In genomic region chr7:25385731-25386136, GRCh38 we compare ENCODE assay signal across 21 cellular contexts.
DNase-seq lines count a peak whose midpoint lies in the region; ATAC-seq and TF ChIP-seq lines count a peak whose summit lies in the region.
"Had no signal": no experiment of that assay in that cellular context is flagged by ENCODE, and none has a peak within 500 bp of the region (broad histone marks: within the 10 kb centered on the region; RNA-seq: fewer than 3 reads in every experiment).

No MANE protein-coding gene starts in this region.

- H3K4me3 Mint-ChIP-seq in nephron = no peak overlapping the region
- H3K4me3 Mint-ChIP-seq in activated CD4-positive, alpha-beta T cell treated with anti-CD3 and anti-CD28 coated beads, Interleukin-2, amount 10 ng/mL, durations not matched to agents 7 days and 5 days = no peak overlapping the region
- H3K4me3 Mint-ChIP-seq: activated CD8-positive, alpha-beta T cell treated with anti-CD3 and anti-CD28 coated beads, Interleukin-2, amount 10 ng/mL, durations not matched to agents 7 days and 5 days; IgD-negative memory B cell; neural crest cell had no signal

- H3K4me3 ChIP-seq in right atrium auricular region = no peak overlapping the region
- no peak overlapping the region for H3K4me3 ChIP-seq in body of pancreas
- H3K4me3 ChIP-seq in upper lobe of right lung = no peak overlapping the region
- H3K4me3 ChIP-seq: mucosa of descending colon had no signal

- H3K27me3 Mint-ChIP-seq in nephron (ENCODE audit: low read depth) = peaks cover 7% of the 10 kb centered on the region
- peaks cover 12% of the 10 kb centered on the region for H3K27me3 Mint-ChIP-seq in activated CD4-positive, alpha-beta T cell treated with anti-CD3 and anti-CD28 coated beads, Interleukin-2, amount 10 ng/mL, durations not matched to agents 7 days and 5 days

- CTCF ChIA-PET in activated CD4-positive, alpha-beta T cell treated with anti-CD3 and anti-CD28 coated beads, Interleukin-2, amount 10 ng/mL, durations not matched to agents 7 days and 5 days (lab: Charles Lee) = interaction anchor here (0.6 to 1.5 kb wide), 2 partner anchors 26 to 787 kb away, joined by 3 read pairs; no protein-coding TSS in a partner anchor

- H3K9me3 Mint-ChIP-seq in nephron = no peaks in the 10 kb centered on the region
- H3K9me3 Mint-ChIP-seq in activated CD4-positive, alpha-beta T cell treated with anti-CD3 and anti-CD28 coated beads, Interleukin-2, amount 10 ng/mL, durations not matched to agents 7 days and 5 days = no peaks in the 10 kb centered on the region
- H3K9me3 Mint-ChIP-seq: IgD-negative memory B cell, neural crest cell had no signal

- peaks cover 69% of the 10 kb centered on the region for H3K4me1 Mint-ChIP-seq in nephron
- H3K4me1 Mint-ChIP-seq in activated CD4-positive, alpha-beta T cell treated with anti-CD3 and anti-CD28 coated beads, Interleukin-2, amount 10 ng/mL, durations not matched to agents 7 days and 5 days = no peaks in the 10 kb centered on the region
- H3K4me1 Mint-ChIP-seq: IgD-negative memory B cell, neural crest cell had no signal

- ATAC-seq in Right ventricle myocardium inferior (peak; percentile 23), body of pancreas (peak; percentile 73), upper lobe of right lung (peak; percentile 32)
- ATAC-seq: activated CD4-positive, CD25-positive, alpha-beta regulatory T cell treated with anti-CD3 and anti-CD28 coated beads, Interleukin-2, amount 50 U/mL, for 24 hours; activated CD8-positive, alpha-beta T cell treated with anti-CD3 and anti-CD28 coated beads, Interleukin-2, amount 10 ng/mL, durations not matched to agents 7 days and 5 days; esophagus mucosa; mucosa of descending colon had no signal

- TF ChIP-seq POLR2A in body of pancreas (IDR thresholded peaks at IDR 0.05) = no peak

- H3K27ac ChIP-seq in right atrium auricular region = no peak overlapping the region
- H3K27ac ChIP-seq in body of pancreas = peak overlapping the region; percentile 39 to 66 (median 52)
- no peak overlapping the region for H3K27ac ChIP-seq in upper lobe of right lung

- H3K9me3 ChIP-seq in right atrium auricular region = no peaks in the 10 kb centered on the region
- no peaks in the 10 kb centered on the region for H3K9me3 ChIP-seq in body of pancreas
- no peaks in the 10 kb centered on the region for H3K9me3 ChIP-seq in upper lobe of right lung
- H3K9me3 ChIP-seq: mucosa of descending colon had no signal

- H3K36me3 Mint-ChIP-seq in nephron (ENCODE audit: low read depth) = no peaks in the 10 kb centered on the region
- H3K36me3 Mint-ChIP-seq in activated CD4-positive, alpha-beta T cell treated with anti-CD3 and anti-CD28 coated beads, Interleukin-2, amount 10 ng/mL, durations not matched to agents 7 days and 5 days (ENCODE audit: low read depth) = no peaks in the 10 kb centered on the region

- POLR2A ChIA-PET in activated CD4-positive, alpha-beta T cell treated with anti-CD3 and anti-CD28 coated beads, Interleukin-2, amount 10 ng/mL, durations not matched to agents 7 days and 5 days (lab: Charles Lee) = no interaction called here

- WGBS in body of pancreas, 2 donors = 46 to 57% methylated on average over 4 to 7 of the region's 7 CpGs

- intact Hi-C loops in Right ventricle myocardium inferior (cut with DNase I) (no loop called here), body of pancreas (cut with DNase I) (loop anchor here (5.0 to 10.0 kb wide), 2 partner anchors 123 to 179 kb away; no protein-coding TSS in a partner anchor), upper lobe of right lung (cut with DNase I) (no loop called here)

- peaks cover 0 to 15% of the 10 kb centered on the region in 2 donors for H3K4me1 ChIP-seq in right atrium auricular region
- H3K4me1 ChIP-seq in body of pancreas = peaks cover 69% of the 10 kb centered on the region
- H3K4me1 ChIP-seq in upper lobe of right lung = no peaks in the 10 kb centered on the region

- H3K27me3 ChIP-seq in right atrium auricular region (no peaks in the 10 kb centered on the region), body of pancreas (no peaks in the 10 kb centered on the region), upper lobe of right lung (no peaks in the 10 kb centered on the region)

- H3K27ac Mint-ChIP-seq in nephron = peak overlapping the region; percentile 92 to 96 (median 95)
- no peak overlapping the region for H3K27ac Mint-ChIP-seq in activated CD4-positive, alpha-beta T cell treated with anti-CD3 and anti-CD28 coated beads, Interleukin-2, amount 10 ng/mL, durations not matched to agents 7 days and 5 days
- H3K27ac Mint-ChIP-seq: activated CD8-positive, alpha-beta T cell treated with anti-CD3 and anti-CD28 coated beads, Interleukin-2, amount 10 ng/mL, durations not matched to agents 7 days and 5 days; IgD-negative memory B cell had no signal

- no peak for DNase-seq in Right ventricle myocardium inferior (ENCODE audit: missing footprints)
- DNase-seq in right atrium auricular region (ENCODE audit: low spot score) = no peak
- DNase-seq in body of pancreas = peak; percentile 57 to 85 (median 77)
- DNase-seq in upper lobe of right lung = no peak
- DNase-seq in anterior cingulate cortex (lab: John Stamatoyannopoulos, UW) = no peak
- DNase-seq in activated CD4-positive, alpha-beta T cell treated with anti-CD3 and anti-CD28 coated beads, Interleukin-2, amount 10 ng/mL, durations not matched to agents 7 days and 5 days = no peak
- no peak for DNase-seq in LoVo (ENCODE audit: low spot score)
- DNase-seq: ACHN; activated CD8-positive, alpha-beta T cell treated with anti-CD3 and anti-CD28 coated beads, Interleukin-2, amount 10 ng/mL, durations not matched to agents 7 days and 5 days; activated naive CD4-positive, alpha-beta T cell; activated T-cell treated with anti-CD3 and anti-CD28 coated beads, Interleukin-2, amount 50 U/mL, for 1 hour; cerebellar nuclear complex; effector CD4-positive, alpha-beta T cell; MM.1S; mucosa of descending colon; stimulated activated CD8-positive, alpha-beta memory T cell treated with anti-CD3 and anti-CD28 coated beads, Interleukin-4, amount 100 ng/mL, for 48 hours had no signal

- no peaks in the 10 kb centered on the region for H3K36me3 ChIP-seq in right atrium auricular region
- H3K36me3 ChIP-seq in body of pancreas (replicated peaks in 1 of 2; ENCODE audit: insufficient read depth in 1 of 2, low read depth in 2 of 2) = no peaks in the 10 kb centered on the region
- no peaks in the 10 kb centered on the region for H3K36me3 ChIP-seq in upper lobe of right lung

- TF ChIP-seq CTCF in right atrium auricular region (IDR thresholded peaks at IDR 0.05) (no peak), body of pancreas (IDR thresholded peaks at IDR 0.05) (no peak), nephron (IDR thresholded peaks at IDR 0.05; ENCODE audit: unreplicated experiment in 3 of 3) (no peak), upper lobe of right lung (IDR thresholded peaks at IDR 0.05) (no peak)

Comparison
In these comparisons a context has a peak if more than half of its experiments do, and no peak if none do; other contexts are left out.
1. ATAC-seq: peak in every context shown above with its lines; median percentile 73 in body of pancreas; 32 in upper lobe of right lung; 23 in Right ventricle myocardium inferior.
2. DNase-seq: peak in body of pancreas (4 of 4); none in Right ventricle myocardium inferior (single experiment), right atrium auricular region (single experiment), upper lobe of right lung (single experiment), anterior cingulate cortex (0 of 58), activated CD4-positive, alpha-beta T cell treated with anti-CD3 and anti-CD28 coated beads, Interleukin-2, amount 10 ng/mL, durations not matched to agents 7 days and 5 days (single experiment) and LoVo (single experiment).
3. H3K27ac ChIP-seq: peak in body of pancreas (4 of 4); none in right atrium auricular region (0 of 2) and upper lobe of right lung (single experiment).